15 cellular contexts compared by ENCODE assay signal in the genomic region with DNA sequence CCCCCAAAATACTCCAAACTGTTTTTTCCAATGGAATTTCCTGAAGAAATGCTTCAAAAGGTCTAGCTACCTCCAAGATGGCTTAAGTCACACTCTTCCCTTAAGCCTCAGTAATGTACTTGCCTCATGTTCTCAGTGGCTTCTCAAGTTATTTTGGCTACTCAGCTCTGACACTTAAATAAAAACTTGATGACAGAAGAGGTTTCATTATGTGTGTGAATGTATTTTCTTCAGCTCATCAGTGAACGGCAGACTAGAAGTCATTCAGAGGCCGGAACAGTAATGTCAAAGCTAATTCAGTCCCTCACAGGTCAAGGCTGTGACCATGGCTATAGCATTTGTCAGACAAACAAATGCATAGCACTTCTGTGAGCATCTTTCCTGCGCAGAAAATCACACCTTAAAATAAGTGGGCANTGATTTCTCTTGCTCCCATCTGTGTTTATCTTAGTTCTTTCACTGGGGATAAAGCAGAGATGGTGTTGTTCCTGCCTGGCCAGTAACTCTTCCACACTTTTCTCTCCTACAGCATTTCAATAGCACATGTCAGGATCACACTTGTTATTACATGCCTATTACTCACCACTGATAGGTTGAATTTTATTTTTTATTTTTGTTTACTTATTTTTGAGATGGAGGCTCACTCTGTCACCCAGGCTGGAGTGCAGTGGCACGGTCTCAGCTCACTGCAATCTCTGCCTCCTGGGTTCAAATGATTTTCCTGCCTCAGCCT.
DNase-seq lines count a peak whose midpoint lies in the region; ATAC-seq and TF ChIP-seq lines count a peak whose summit lies in the region.
"Had no signal": no experiment of that assay in that cellular context is flagged by ENCODE, and none has a peak within 500 bp of the region (broad histone marks: within the 10 kb centered on the region; RNA-seq: fewer than 3 reads in every experiment).

No MANE protein-coding gene starts in this region.

- WGBS in stomach, 5 donors: 83 to 90% (median 84%) methylated on average over 4 of the region's 4 CpGs

- TF ChIP-seq EP300 in stomach (IDR thresholded peaks at IDR 0.05): no peak

- no peaks in the 10 kb centered on the region for H3K36me3 Mint-ChIP-seq in activated T-helper 17 cell treated with anti-CD3 and anti-CD28 coated beads, Interleukin-2, amount 50 U/mL, for 72 hours (ENCODE audit: low read depth)
- no peaks in the 10 kb centered on the region for H3K36me3 Mint-ChIP-seq in activated T-helper 1 cell treated with anti-CD3 and anti-CD28 coated beads, Interleukin-12 subunit alpha, Interleukin-12 subunit beta, Interleukin-2, Interleukin-4 antibody, amounts not matched to agents 30 ng/mL and 10 ng/mL and 1 ng/mL, durations not matched to agents 14 hours and 24 hours and 36 hours (ENCODE audit: low read depth)

- peaks cover 9% of the 10 kb centered on the region for H3K4me1 Mint-ChIP-seq in activated T-helper 17 cell treated with anti-CD3 and anti-CD28 coated beads, Interleukin-2, amount 50 U/mL, for 72 hours
- H3K4me1 Mint-ChIP-seq in activated T-helper 1 cell treated with anti-CD3 and anti-CD28 coated beads, Interleukin-12 subunit alpha, Interleukin-12 subunit beta, Interleukin-2, Interleukin-4 antibody, amounts not matched to agents 30 ng/mL and 10 ng/mL and 1 ng/mL, durations not matched to agents 14 hours and 24 hours and 36 hours (ENCODE audit: low read depth): peaks cover 7% of the 10 kb centered on the region

- TF ChIP-seq POLR2A in stomach (IDR thresholded peaks at IDR 0.05): no peak

- TF ChIP-seq CTCF in GM13977 (IDR thresholded peaks at IDR 0.05; ENCODE audit: extremely low read depth, insufficient read depth, missing control alignments): no peak
- TF ChIP-seq CTCF in stomach (IDR thresholded peaks at IDR 0.05): no peak

- no peaks in the 10 kb centered on the region for H3K9me3 Mint-ChIP-seq in activated T-helper 17 cell treated with anti-CD3 and anti-CD28 coated beads, Interleukin-2, amount 50 U/mL, for 72 hours
- H3K9me3 Mint-ChIP-seq in activated T-helper 1 cell treated with anti-CD3 and anti-CD28 coated beads, Interleukin-12 subunit alpha, Interleukin-12 subunit beta, Interleukin-2, Interleukin-4 antibody, amounts not matched to agents 30 ng/mL and 10 ng/mL and 1 ng/mL, durations not matched to agents 14 hours and 24 hours and 36 hours: no peaks in the 10 kb centered on the region

- H3K27ac ChIP-seq in stomach: no peak overlapping the region
- H3K27ac ChIP-seq: C4-2B, parathyroid adenoma had no signal

- no peaks in the 10 kb centered on the region for H3K27me3 ChIP-seq in stomach

- intact Hi-C loops in stomach (cut with DNase I; ENCODE audit: low total_unique reads): no loop called here
- intact Hi-C loops in activated T-helper 1 cell treated with anti-CD3 and anti-CD28 coated beads, Interleukin-12 subunit alpha, Interleukin-12 subunit beta, Interleukin-2, Interleukin-4 antibody, amounts not matched to agents 30 ng/mL and 10 ng/mL and 1 ng/mL, durations not matched to agents 14 hours and 24 hours and 36 hours (cut with micrococcal nuclease): no loop called here

- H3K4me3 Mint-ChIP-seq in activated T-helper 17 cell treated with anti-CD3 and anti-CD28 coated beads, Interleukin-2, amount 50 U/mL, for 72 hours: no peak overlapping the region
- no peak overlapping the region for H3K4me3 Mint-ChIP-seq in activated T-helper 1 cell treated with anti-CD3 and anti-CD28 coated beads, Interleukin-12 subunit alpha, Interleukin-12 subunit beta, Interleukin-2, Interleukin-4 antibody, amounts not matched to agents 30 ng/mL and 10 ng/mL and 1 ng/mL, durations not matched to agents 14 hours and 24 hours and 36 hours
- H3K4me3 Mint-ChIP-seq: H9, T-helper 17 cell had no signal

- DNase-seq in GM13977 (ENCODE audit: low spot score) (peak; percentile 46), NCI-H510A treated with DMSO at 0.1 percent for 48 hours (lab: John Stamatoyannopoulos, UW) (no peak), stomach (no peak), retina (no peak)
- no peak for DNase-seq in activated T-helper 1 cell treated with anti-CD3 and anti-CD28 coated beads, Interleukin-12 subunit alpha, Interleukin-12 subunit beta, Interleukin-2, Interleukin-4 antibody, amounts not matched to agents 30 ng/mL and 10 ng/mL and 1 ng/mL, durations not matched to agents 14 hours and 24 hours and 36 hours (ENCODE audit: low spot score)
- DNase-seq: H9; NCI-H146; stimulated activated CD4-positive, alpha-beta T cell treated with anti-CD3 and anti-CD28 coated beads, Interleukin-4, amount 100 ng/mL, for 4 hours; substantia nigra; T-helper 17 cell had no signal

- ATAC-seq in GM19351 (IDR thresholded peaks at IDR 0.05; ENCODE audit: unreplicated experiment): peak; percentile 95
- peak; percentile 86 for ATAC-seq in HG02884 (IDR thresholded peaks at IDR 0.05; ENCODE audit: unreplicated experiment)
- peak; percentile 75 for ATAC-seq in activated T-helper 17 cell treated with anti-CD3 and anti-CD28 coated beads, Interleukin-2, amount 50 U/mL, for 72 hours (replicated peaks)
- ATAC-seq: T-helper 17 cell had no signal

- H3K27ac Mint-ChIP-seq in activated T-helper 17 cell treated with anti-CD3 and anti-CD28 coated beads, Interleukin-2, amount 50 U/mL, for 72 hours: no peak overlapping the region
- H3K27ac Mint-ChIP-seq in activated T-helper 1 cell treated with anti-CD3 and anti-CD28 coated beads, Interleukin-12 subunit alpha, Interleukin-12 subunit beta, Interleukin-2, Interleukin-4 antibody, amounts not matched to agents 30 ng/mL and 10 ng/mL and 1 ng/mL, durations not matched to agents 14 hours and 24 hours and 36 hours: no peak overlapping the region
- H3K27ac Mint-ChIP-seq: H9, T-helper 17 cell had no signal

- no peaks in the 10 kb centered on the region for H3K36me3 ChIP-seq in stomach

- in situ Hi-C loops in GM13977 (cut with MboI; ENCODE audit: low pct_unique_long_range_greater_than_20kb, low sequenced_read_pairs, unreplicated experiment): no loop called here

- H3K4me3 ChIP-seq in stomach: no peak overlapping the region

- peaks cover 4% of the 10 kb centered on the region for H3K27me3 Mint-ChIP-seq in activated T-helper 17 cell treated with anti-CD3 and anti-CD28 coated beads, Interleukin-2, amount 50 U/mL, for 72 hours
- peaks cover 16% of the 10 kb centered on the region for H3K27me3 Mint-ChIP-seq in activated T-helper 1 cell treated with anti-CD3 and anti-CD28 coated beads, Interleukin-12 subunit alpha, Interleukin-12 subunit beta, Interleukin-2, Interleukin-4 antibody, amounts not matched to agents 30 ng/mL and 10 ng/mL and 1 ng/mL, durations not matched to agents 14 hours and 24 hours and 36 hours (ENCODE audit: insufficient read depth)
- H3K27me3 Mint-ChIP-seq: T-helper 17 cell had no signal

- H3K4me1 ChIP-seq in stomach: no peaks in the 10 kb centered on the region
- H3K4me1 ChIP-seq: parathyroid adenoma had no signal

- peaks cover 0 to 5% (median 0%) of the 10 kb centered on the region in 4 donors for H3K9me3 ChIP-seq in stomach
